ENCODE assay signal across 8 cellular contexts in genomic region chr9:137672907-137673791, GRCh38. TPM values are rescaled to one million over a fixed set of nuclear protein-coding genes. Genes with fewer than 3 reads are reported as not detected.
DNase-seq lines count a peak whose midpoint lies in the region; ATAC-seq and TF ChIP-seq lines count a peak whose summit lies in the region.

No MANE protein-coding gene starts in this region.

- H2AFZ ChIP-seq in MM.1S (ENCODE audit: low read length) = no peak overlapping the region
- no peak overlapping the region for H2AFZ ChIP-seq in mammary epithelial cell (ENCODE audit: low read depth, low read length)

- dilution Hi-C loops in mammary epithelial cell (cut with HindIII; ENCODE audit: low sequenced_read_pairs) = loop anchor here (5.0 kb wide), 3 partner anchors 36 to 91 kb away; no protein-coding TSS in a partner anchor

- H3K36me3 ChIP-seq in MM.1S (replicated peaks; ENCODE audit: insufficient read depth, low read length) = 0 out of 2 replicates have a peak, but pooled peaks cover 4% of the 10 kb centered on the region
- H3K36me3 ChIP-seq in mammary epithelial cell (ENCODE audit: insufficient read depth, low read length) = no peaks in the 10 kb centered on the region

- no peak overlapping the region for H3K9ac ChIP-seq in MM.1S (ENCODE audit: low read length)
- H3K9ac ChIP-seq in mammary epithelial cell (ENCODE audit: insufficient read depth, low read length) = no peak overlapping the region

- H4K20me1 ChIP-seq in MM.1S (ENCODE audit: insufficient read depth, low read length) (peaks cover 12% of the 10 kb centered on the region), mammary epithelial cell (ENCODE audit: insufficient read depth, low read length) (no peaks in the 10 kb centered on the region)

- WGBS in mammary epithelial cell (ENCODE audit: low coverage, missing lambda C conversion rate) = 40% methylated on average over 11 of the region's 13 CpGs

- intact Hi-C loops in mammary epithelial cell (cut with micrococcal nuclease) = loop anchor here (1.0 to 5.0 kb wide), 4 partner anchors 49 to 349 kb away; no protein-coding TSS in a partner anchor
- intact Hi-C loops in left colon (cut with DNase I, micrococcal nuclease) = no loop called here

- BruUV-seq in mammary epithelial cell (replicated peaks; lab: Mats Ljungman, UMichigan) = no TSS peak

- H3K9me2 ChIP-seq in MM.1S (replicated peaks; ENCODE audit: insufficient read depth, low read length) = no peaks in the 10 kb centered on the region

- DNase-seq in NCI-H510A treated with DMSO at 0.1 percent for 48 hours (lab: John Stamatoyannopoulos, UW) = peak; percentile 84
- no peak for DNase-seq in NCI-H510A (lab: John Stamatoyannopoulos, UW)
- DNase-seq in MM.1S = peak; percentile 70
- DNase-seq in mammary epithelial cell = peak; percentile 48
- peak in 1 of 2 donors; percentile 34 for DNase-seq in left colon
- peak; percentile 9 for DNase-seq in stimulated activated CD8-positive, alpha-beta memory T cell treated with anti-CD3 and anti-CD28 coated beads, Interleukin-12 subunit alpha, Interleukin-12 subunit beta, amount 100 ng/mL, for 1 hour (ENCODE audit: low read depth)

- CTCF ChIA-PET in mammary epithelial cell (lab: Charles Lee; ENCODE audit: low non-redundant PET) = interaction anchor here (0.6 kb wide), 3 partner anchors 10 to 127 kb away, joined by 3 read pairs; no protein-coding TSS in a partner anchor

- TF ChIP-seq CTCF in MM.1S (IDR thresholded peaks at IDR 0.05; ENCODE audit: low read length) (peak; percentile 91), mammary epithelial cell (conservative IDR thresholded peaks at IDR 0.05 in 1 of 2, IDR thresholded peaks at IDR 0.05 in 1 of 2; ENCODE audit: extremely low read depth in 1 of 2, insufficient read depth in 1 of 2, low read depth in 1 of 2, low read length in 2 of 2) (peak; percentile 87 to 89)

- no peaks in the 10 kb centered on the region for H3K27me3 ChIP-seq in MM.1S (replicated peaks; ENCODE audit: insufficient read depth, low read length)
- H3K27me3 ChIP-seq in mammary epithelial cell (ENCODE audit: insufficient read depth, low read length) = no peaks in the 10 kb centered on the region

- H3K27ac ChIP-seq in MM.1S (ENCODE audit: low read length) = no peak overlapping the region
- H3K27ac ChIP-seq in mammary epithelial cell (ENCODE audit: insufficient read depth, low read depth, low read length) = no peak overlapping the region

- H3K4me1 ChIP-seq in MM.1S (ENCODE audit: low read length) (peaks cover 2% of the 10 kb centered on the region), mammary epithelial cell (ENCODE audit: insufficient read depth, low read length) (peaks cover 8% of the 10 kb centered on the region)

- H3K4me2 ChIP-seq in MM.1S (ENCODE audit: low read depth, low read length) (no peak overlapping the region), mammary epithelial cell (ENCODE audit: insufficient read depth, low read depth, low read length) (no peak overlapping the region)

- H3F3A ChIP-seq in MM.1S (ENCODE audit: insufficient read depth, low read length) = peaks cover 2% of the 10 kb centered on the region

- H3K79me2 ChIP-seq in MM.1S (ENCODE audit: low read length) = peaks cover 84% of the 10 kb centered on the region
- H3K79me2 ChIP-seq in mammary epithelial cell (ENCODE audit: insufficient read depth, low read length) = peaks cover 88% of the 10 kb centered on the region

- H3K4me3 ChIP-seq in MM.1S (ENCODE audit: low read length) (no peak overlapping the region), mammary epithelial cell (replicated peaks in 1 of 3; ENCODE audit: insufficient read depth in 1 of 3, low read depth in 2 of 3, low read length in 3 of 3) (no peak overlapping the region)

- H3K9me3 ChIP-seq in MM.1S (replicated peaks; ENCODE audit: insufficient read depth, low read length) = no peaks in the 10 kb centered on the region
- no peaks in the 10 kb centered on the region for H3K9me3 ChIP-seq in mammary epithelial cell (replicated peaks; ENCODE audit: insufficient read depth, low read length)

- ATAC-seq in GM21825 (IDR thresholded peaks at IDR 0.05; ENCODE audit: unreplicated experiment) (peak; percentile 54), SK-N-SH treated with all-trans-retinoic acid at 6 μM for 48 hours (peak; percentile 88), left colon (peak; percentile 31)

- in situ Hi-C loops in mammary epithelial cell (cut with MboI; ENCODE audit: low sequenced_read_pairs in 2 of 2) = no loop called here

TF ChIP-seq in SK-N-SH treated with all-trans-retinoic acid at 6 μM for 48 hours, 23 proteins besides CTCF, POLR2A, EP300 and RAD21:
- TF ChIP-seq, protein P1, sequence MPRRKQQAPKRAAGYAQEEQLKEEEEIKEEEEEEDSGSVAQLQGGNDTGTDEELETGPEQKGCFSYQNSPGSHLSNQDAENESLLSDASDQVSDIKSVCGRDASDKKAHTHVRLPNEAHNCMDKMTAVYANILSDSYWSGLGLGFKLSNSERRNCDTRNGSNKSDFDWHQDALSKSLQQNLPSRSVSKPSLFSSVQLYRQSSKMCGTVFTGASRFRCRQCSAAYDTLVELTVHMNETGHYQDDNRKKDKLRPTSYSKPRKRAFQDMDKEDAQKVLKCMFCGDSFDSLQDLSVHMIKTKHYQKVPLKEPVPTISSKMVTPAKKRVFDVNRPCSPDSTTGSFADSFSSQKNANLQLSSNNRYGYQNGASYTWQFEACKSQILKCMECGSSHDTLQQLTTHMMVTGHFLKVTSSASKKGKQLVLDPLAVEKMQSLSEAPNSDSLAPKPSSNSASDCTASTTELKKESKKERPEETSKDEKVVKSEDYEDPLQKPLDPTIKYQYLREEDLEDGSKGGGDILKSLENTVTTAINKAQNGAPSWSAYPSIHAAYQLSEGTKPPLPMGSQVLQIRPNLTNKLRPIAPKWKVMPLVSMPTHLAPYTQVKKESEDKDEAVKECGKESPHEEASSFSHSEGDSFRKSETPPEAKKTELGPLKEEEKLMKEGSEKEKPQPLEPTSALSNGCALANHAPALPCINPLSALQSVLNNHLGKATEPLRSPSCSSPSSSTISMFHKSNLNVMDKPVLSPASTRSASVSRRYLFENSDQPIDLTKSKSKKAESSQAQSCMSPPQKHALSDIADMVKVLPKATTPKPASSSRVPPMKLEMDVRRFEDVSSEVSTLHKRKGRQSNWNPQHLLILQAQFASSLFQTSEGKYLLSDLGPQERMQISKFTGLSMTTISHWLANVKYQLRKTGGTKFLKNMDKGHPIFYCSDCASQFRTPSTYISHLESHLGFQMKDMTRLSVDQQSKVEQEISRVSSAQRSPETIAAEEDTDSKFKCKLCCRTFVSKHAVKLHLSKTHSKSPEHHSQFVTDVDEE (CRISPR knock-in tag; IDR thresholded peaks at IDR 0.05) = no peak
- TF ChIP-seq ZFP30 (CRISPR knock-in tag; IDR thresholded peaks at IDR 0.05) (no peak), ZNF8 (CRISPR knock-in tag; IDR thresholded peaks at IDR 0.05) (no peak), PPARA (CRISPR knock-in tag; IDR thresholded peaks at IDR 0.05; ENCODE audit: borderline replicate concordance) (no peak), BACH2 (CRISPR knock-in tag; IDR thresholded peaks at IDR 0.05; ENCODE audit: borderline replicate concordance) (no peak), CSRNP3 (CRISPR knock-in tag; IDR thresholded peaks at IDR 0.05) (no peak), ARNTL (CRISPR knock-in tag; IDR thresholded peaks at IDR 0.05; ENCODE audit: borderline replicate concordance, low read depth) (no peak), ISL1 (CRISPR knock-in tag; IDR thresholded peaks at IDR 0.05) (no peak), ZNF70 (CRISPR knock-in tag; IDR thresholded peaks at IDR 0.05) (no peak), ZFP3 (CRISPR knock-in tag; IDR thresholded peaks at IDR 0.05) (no peak), TCF4 (CRISPR knock-in tag; IDR thresholded peaks at IDR 0.05; ENCODE audit: borderline replicate concordance) (no peak), GLIS3 (CRISPR knock-in tag; IDR thresholded peaks at IDR 0.05) (no peak)
- TF ChIP-seq, protein P2, sequence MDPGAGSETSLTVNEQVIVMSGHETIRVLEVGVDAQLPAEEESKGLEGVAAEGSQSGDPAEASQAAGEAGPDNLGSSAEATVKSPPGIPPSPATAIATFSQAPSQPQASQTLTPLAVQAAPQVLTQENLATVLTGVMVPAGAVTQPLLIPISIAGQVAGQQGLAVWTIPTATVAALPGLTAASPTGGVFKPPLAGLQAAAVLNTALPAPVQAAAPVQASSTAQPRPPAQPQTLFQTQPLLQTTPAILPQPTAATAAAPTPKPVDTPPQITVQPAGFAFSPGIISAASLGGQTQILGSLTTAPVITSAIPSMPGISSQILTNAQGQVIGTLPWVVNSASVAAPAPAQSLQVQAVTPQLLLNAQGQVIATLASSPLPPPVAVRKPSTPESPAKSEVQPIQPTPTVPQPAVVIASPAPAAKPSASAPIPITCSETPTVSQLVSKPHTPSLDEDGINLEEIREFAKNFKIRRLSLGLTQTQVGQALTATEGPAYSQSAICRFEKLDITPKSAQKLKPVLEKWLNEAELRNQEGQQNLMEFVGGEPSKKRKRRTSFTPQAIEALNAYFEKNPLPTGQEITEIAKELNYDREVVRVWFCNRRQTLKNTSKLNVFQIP (CRISPR knock-in tag; IDR thresholded peaks at IDR 0.05; ENCODE audit: borderline replicate concordance, low read depth) = no peak

RNA-seq across cellular contexts. Expression of gene EHMT1, which starts 54.3 kb away (rescaled TPM):
- total RNA-seq in mammary epithelial cell (10 to 100 TPM; 55.0 to 83.4 TPM), left colon (10 to 100 TPM; 72.2 to 98.4 TPM)
- 30.8 TPM for polyA plus RNA-seq in mammary epithelial cell
- polyA minus RNA-seq in mammary epithelial cell = 57.6 TPM

Comparison
In these comparisons a context has a peak if more than half of its experiments do, and no peak if none do; other contexts are left out.
1. ATAC-seq: peak in every context shown above with its lines; median percentile 88 in SK-N-SH treated with all-trans-retinoic acid at 6 μM for 48 hours; 54 in GM21825; 31 in left colon.